9 cellular contexts compared by ENCODE assay signal in genomic region chr11:67409781-67410368, GRCh38. TPM values are rescaled to one million over a fixed set of nuclear protein-coding genes. Genes with fewer than 3 reads are reported as not detected.
DNase-seq lines count a peak whose midpoint lies in the region; ATAC-seq and TF ChIP-seq lines count a peak whose summit lies in the region.
"Had no signal": no experiment of that assay in that cellular context is flagged by ENCODE, and none has a peak within 500 bp of the region (broad histone marks: within the 10 kb centered on the region; RNA-seq: fewer than 3 reads in every experiment).

No MANE protein-coding gene starts in this region.

- CTCF ChIA-PET in activated naive CD4-positive, alpha-beta T cell treated with anti-CD3 and anti-CD28 coated beads for 36 hours (lab: Charles Lee): interaction anchor here (1.5 kb wide), 1 partner anchor 10 kb away, joined by 4 read pairs; no protein-coding TSS in a partner anchor

- H3K4me3 Mint-ChIP-seq in activated naive CD4-positive, alpha-beta T cell treated with anti-CD3 and anti-CD28 coated beads for 36 hours: peak overlapping the region; percentile 83

- H3K4me3 ChIP-seq in Peyer's patch (peak overlapping the region; percentile 10 to 39 (median 32)), upper lobe of right lung (peak overlapping the region; percentile 16), suprapubic skin (no peak overlapping the region)

- H3K4me1 ChIP-seq in Peyer's patch (peaks cover 0 to 63% (median 42%) of the 10 kb centered on the region in 4 donors), upper lobe of right lung (peaks cover 11% of the 10 kb centered on the region), suprapubic skin (peaks cover 30% of the 10 kb centered on the region)

- no peaks in the 10 kb centered on the region for H3K27me3 Mint-ChIP-seq in activated naive CD4-positive, alpha-beta T cell treated with anti-CD3 and anti-CD28 coated beads for 36 hours (ENCODE audit: low read depth)

- peaks cover 27% of the 10 kb centered on the region for H3K36me3 Mint-ChIP-seq in activated naive CD4-positive, alpha-beta T cell treated with anti-CD3 and anti-CD28 coated beads for 36 hours (ENCODE audit: low read depth)

- H3K36me3 ChIP-seq in Peyer's patch: no peaks in the 10 kb centered on the region
- no peaks in the 10 kb centered on the region for H3K36me3 ChIP-seq in upper lobe of right lung
- no peaks in the 10 kb centered on the region for H3K36me3 ChIP-seq in suprapubic skin

- TF ChIP-seq CTCF in Peyer's patch (IDR thresholded peaks at IDR 0.05) (no peak), upper lobe of right lung (IDR thresholded peaks at IDR 0.05) (no peak), suprapubic skin (IDR thresholded peaks at IDR 0.05) (no peak)

- no peak for TF ChIP-seq EP300 in suprapubic skin (IDR thresholded peaks at IDR 0.05)

- no peak for DNase-seq in activated naive CD4-positive, alpha-beta T cell treated with anti-CD3 and anti-CD28 coated beads for 36 hours
- no peak for DNase-seq in activated naive CD4-positive, alpha-beta T cell treated with Interleukin-2 at 50 U/mL for 16 hours
- DNase-seq in Peyer's patch: peak; percentile 67 to 90 (median 89)
- DNase-seq in iPS-NIHi7 (ENCODE audit: extremely low spot score): peak; percentile 84
- no peak for DNase-seq in upper lobe of right lung
- DNase-seq in stimulated activated naive CD4-positive, alpha-beta T cell treated with Interleukin-2 at 50 U/mL for 16 hours (lab: John Stamatoyannopoulos, UW): no peak
- DNase-seq in suprapubic skin (ENCODE audit: low spot score in 2 of 2): no peak
- DNase-seq: NCI-H2029 treated with DMSO at 0.1 percent for 48 hours had no signal

- ATAC-seq in upper lobe of right lung: peak; percentile 44
- ATAC-seq in GM18520 (IDR thresholded peaks at IDR 0.05; ENCODE audit: unreplicated experiment): no peak

- H3K27me3 ChIP-seq in Peyer's patch: no peaks in the 10 kb centered on the region
- no peaks in the 10 kb centered on the region for H3K27me3 ChIP-seq in upper lobe of right lung
- peaks cover 45% of the 10 kb centered on the region for H3K27me3 ChIP-seq in suprapubic skin

- H3K4me1 Mint-ChIP-seq in activated naive CD4-positive, alpha-beta T cell treated with anti-CD3 and anti-CD28 coated beads for 36 hours (ENCODE audit: low read depth): peaks cover 81% of the 10 kb centered on the region

- intact Hi-C loops in activated naive CD4-positive, alpha-beta T cell treated with anti-CD3 and anti-CD28 coated beads for 36 hours (cut with micrococcal nuclease): loop anchor here (1.0 to 10.0 kb wide), 2 partner anchors 7 to 395 kb away; no protein-coding TSS in a partner anchor
- intact Hi-C loops in upper lobe of right lung (cut with DNase I): loop anchor here (10.0 kb wide), 1 partner anchor 95 kb away; the partner anchor contains the start of genes CDK2AP2 and PITPNM1

- 31% methylated on average over 7 of the region's 13 CpGs for WGBS in suprapubic skin

- TF ChIP-seq POLR2A in Peyer's patch (IDR thresholded peaks at IDR 0.05): no peak
- no peak for TF ChIP-seq POLR2A in suprapubic skin (IDR thresholded peaks at IDR 0.05)

- no peaks in the 10 kb centered on the region for H3K9me3 ChIP-seq in Peyer's patch
- no peaks in the 10 kb centered on the region for H3K9me3 ChIP-seq in upper lobe of right lung
- no peaks in the 10 kb centered on the region for H3K9me3 ChIP-seq in suprapubic skin

- peak overlapping the region; percentile 96 for H3K27ac Mint-ChIP-seq in activated naive CD4-positive, alpha-beta T cell treated with anti-CD3 and anti-CD28 coated beads for 36 hours

- H3K27ac ChIP-seq in Peyer's patch (peak overlapping the region; percentile 68 to 91 (median 82)), upper lobe of right lung (peak overlapping the region; percentile 65), suprapubic skin (no peak overlapping the region)

- H3K9me3 Mint-ChIP-seq in activated naive CD4-positive, alpha-beta T cell treated with anti-CD3 and anti-CD28 coated beads for 36 hours: no peaks in the 10 kb centered on the region

RNA-seq across cellular contexts. Expression of gene CARNS1, which starts 5.6 kb away (rescaled TPM):
- 1 to 10 TPM in 1 of 2 experiments, under 1 TPM in 1; 0.91 to 2.0 TPM for total RNA-seq in activated naive CD4-positive, alpha-beta T cell treated with anti-CD3 and anti-CD28 coated beads for 36 hours
- total RNA-seq in Peyer's patch (1 to 10 TPM in 1 of 4 donors, under 1 TPM in 2, not detected in 1; 0.54 to 1.2 (median 0.83) TPM), upper lobe of right lung (2.7 TPM), suprapubic skin (under 1 TPM; 0.21 to 0.94 (median 0.74) TPM)

RNA-seq across cellular contexts. Expression of gene TBC1D10C, which starts 6.0 kb away (rescaled TPM):
- 10 to 100 TPM; 73.7 to 81.4 TPM for total RNA-seq in activated naive CD4-positive, alpha-beta T cell treated with anti-CD3 and anti-CD28 coated beads for 36 hours
- total RNA-seq in Peyer's patch (10 to 100 TPM in 2 of 4 donors, 1 to 10 TPM in 2; 5.6 to 53.6 (median 9.3) TPM), upper lobe of right lung (26.8 TPM), suprapubic skin (under 1 TPM; 0.26 to 0.64 (median 0.52) TPM)

RNA-seq across cellular contexts. Expression of gene PPP1CA, which starts 8.2 kb away (rescaled TPM):
- 100 to 1,000 TPM; 202 to 204 TPM for total RNA-seq in activated naive CD4-positive, alpha-beta T cell treated with anti-CD3 and anti-CD28 coated beads for 36 hours
- total RNA-seq in Peyer's patch (100 to 1,000 TPM; 156 to 213 (median 177) TPM), upper lobe of right lung (134 TPM), suprapubic skin (100 to 1,000 TPM in 3 of 4 donors, 10 to 100 TPM in 1; 75.6 to 158 (median 121) TPM)

RNA-seq across cellular contexts. Expression of gene RAD9A, which starts 18.1 kb away (rescaled TPM):
- 10 to 100 TPM; 29.5 to 30.7 TPM for total RNA-seq in activated naive CD4-positive, alpha-beta T cell treated with anti-CD3 and anti-CD28 coated beads for 36 hours
- total RNA-seq in Peyer's patch (10 to 100 TPM; 37.0 to 73.4 (median 61.6) TPM), upper lobe of right lung (20.7 TPM), suprapubic skin (10 to 100 TPM; 24.1 to 86.9 (median 28.5) TPM)

RNA-seq across cellular contexts. Expression of gene RPS6KB2, which starts 18.4 kb away (rescaled TPM):
- total RNA-seq in activated naive CD4-positive, alpha-beta T cell treated with anti-CD3 and anti-CD28 coated beads for 36 hours: 10 to 100 TPM; 50.7 to 51.2 TPM
- total RNA-seq in Peyer's patch: 10 to 100 TPM; 58.0 to 88.3 (median 63.5) TPM
- 40.0 TPM for total RNA-seq in upper lobe of right lung
- total RNA-seq in suprapubic skin: 100 to 1,000 TPM; 147 to 193 (median 158) TPM

Comparison
In these comparisons a context has a peak if more than half of its experiments do, and no peak if none do; other contexts are left out.
1. DNase-seq: peak in Peyer's patch (3 of 3) and iPS-NIHi7 (single experiment); none in activated naive CD4-positive, alpha-beta T cell treated with anti-CD3 and anti-CD28 coated beads for 36 hours (single experiment), activated naive CD4-positive, alpha-beta T cell treated with Interleukin-2 at 50 U/mL for 16 hours (single experiment), upper lobe of right lung (single experiment), stimulated activated naive CD4-positive, alpha-beta T cell treated with Interleukin-2 at 50 U/mL for 16 hours (single experiment) and suprapubic skin (0 of 2).
2. RNA of gene TBC1D10C, which starts 6.0 kb away (total RNA-seq): 73.7 to 81.4 TPM in activated naive CD4-positive, alpha-beta T cell treated with anti-CD3 and anti-CD28 coated beads for 36 hours, 26.8 TPM in upper lobe of right lung (single experiment) and 5.6 to 53.6 TPM in Peyer's patch; 0.26 to 0.64 TPM in suprapubic skin; every median in the first group is over 4 times any median in the second.